ENCODE assay signal across 18 cellular contexts in genomic region chr10:105875050-105875449, GRCh38.
"Had no signal": no experiment of that assay in that cellular context is flagged by ENCODE, and none has a peak within 500 bp of the region (broad histone marks: within the 10 kb centered on the region; RNA-seq: fewer than 3 reads in every experiment).

No MANE protein-coding gene starts in this region.

- H3K4me3 ChIP-seq: esophagus muscularis mucosa, gastrocnemius medialis, heart right ventricle, mucosa of descending colon, ovary, right atrium auricular region, stomach, thoracic aorta, transverse colon had no signal

- H3K27me3 ChIP-seq: esophagus muscularis mucosa, gastrocnemius medialis, heart right ventricle, ovary, right atrium auricular region, stomach, transverse colon had no signal

- H3K4me1 ChIP-seq: gastrocnemius medialis, heart right ventricle, right atrium auricular region, stomach, transverse colon had no signal

- DNase-seq: effector memory CD8-positive, alpha-beta T cell; gastrocnemius medialis; heart right ventricle; hypothalamus; kidney glomerular epithelial cell; mucosa of descending colon; naive thymus-derived CD8-positive, alpha-beta T cell; ovary; small intestine; stimulated activated CD4-positive, alpha-beta T cell treated with anti-CD3 and anti-CD28 coated beads, Interleukin-12 subunit alpha, Interleukin-12 subunit beta, amount 100 ng/mL, for 4 hours; stimulated activated naive CD4-positive, alpha-beta T cell; stomach; substantia nigra; transverse colon had no signal

- H3K9me3 ChIP-seq: gastrocnemius medialis, ovary, transverse colon had no signal

- ATAC-seq: effector memory CD8-positive, alpha-beta T cell; gastrocnemius medialis; heart right ventricle; mucosa of descending colon; naive thymus-derived CD8-positive, alpha-beta T cell had no signal

- H3K27ac ChIP-seq: epithelial cell of prostate, esophagus muscularis mucosa, gastrocnemius medialis, heart right ventricle, ovary, right atrium auricular region, stomach, thoracic aorta, transverse colon had no signal

- H3K36me3 ChIP-seq: esophagus muscularis mucosa, gastrocnemius medialis, heart right ventricle, ovary, right atrium auricular region, stomach, thoracic aorta, transverse colon had no signal
